9 cellular contexts compared by ENCODE assay signal in the genomic region with DNA sequence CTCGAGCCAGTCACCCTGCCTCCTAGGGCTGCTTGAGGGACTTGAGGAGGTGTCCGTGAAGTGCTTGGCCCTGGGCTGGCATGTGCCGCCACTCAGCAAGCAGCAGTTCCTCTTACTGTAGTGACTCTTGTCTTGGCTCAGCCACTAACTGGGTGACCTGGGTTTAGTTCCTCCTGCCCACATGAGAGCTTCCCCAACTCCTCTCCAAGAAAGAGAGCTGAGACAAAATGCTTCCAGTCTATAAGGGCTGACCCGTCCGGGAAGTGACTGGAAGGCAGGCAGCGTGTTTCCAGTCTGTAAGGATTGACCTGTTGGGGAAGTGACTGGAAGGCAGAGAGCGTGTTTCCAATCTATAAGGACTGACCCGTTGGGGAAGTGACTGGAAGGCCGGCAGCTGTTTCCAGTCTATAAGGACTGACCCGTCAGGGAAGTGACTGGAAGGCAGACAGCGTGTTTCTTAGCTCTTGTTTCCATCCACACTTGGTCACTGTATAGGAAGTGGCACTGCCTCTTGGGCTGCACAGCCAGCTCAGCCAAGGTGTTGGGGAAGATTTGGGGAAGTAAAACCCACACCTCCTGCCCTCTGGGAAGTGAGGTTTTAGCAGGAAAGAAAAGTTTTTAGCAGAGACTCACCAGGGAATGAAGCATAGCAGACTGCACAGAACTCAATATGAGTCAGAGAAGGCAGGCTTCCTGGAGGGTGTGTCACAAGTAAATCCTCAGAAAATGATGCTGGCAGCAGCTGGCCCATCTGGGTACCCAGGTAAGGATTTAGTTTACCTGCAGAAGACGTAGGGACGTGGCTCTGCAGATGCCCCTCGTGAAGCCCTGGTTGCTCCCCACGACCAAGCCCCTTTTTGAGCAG. TPM values are rescaled to one million over a fixed set of nuclear protein-coding genes. Genes with fewer than 3 reads are reported as not detected.
DNase-seq lines count a peak whose midpoint lies in the region; ATAC-seq and TF ChIP-seq lines count a peak whose summit lies in the region.
"Had no signal": no experiment of that assay in that cellular context is flagged by ENCODE, and none has a peak within 500 bp of the region (broad histone marks: within the 10 kb centered on the region; RNA-seq: fewer than 3 reads in every experiment).

No MANE protein-coding gene starts in this region.

- POLR2A ChIA-PET in PC-9 (lab: Charles Lee; ENCODE audit: unreplicated experiment) (interaction anchor here (0.7 kb wide), 1 partner anchor 909 kb away, joined by 3 read pairs; no protein-coding TSS in a partner anchor), WTC11 (lab: Charles Lee) (no interaction called here)

- no peak overlapping the region for H3K9ac ChIP-seq in neural progenitor cell

- H3K4me3 ChIP-seq in PC-9: no peak overlapping the region
- H3K4me3 ChIP-seq in neural progenitor cell: no peak overlapping the region

- H3K4me2 ChIP-seq in PC-9: 0 out of 2 replicates have a peak overlapping the region, but pooled peaks have one; percentile 5
- H3K4me2 ChIP-seq in neural progenitor cell: no peak overlapping the region

- H2AFZ ChIP-seq in PC-9 (no peak overlapping the region), neural progenitor cell (replicated peaks) (no peak overlapping the region)

- ATAC-seq in esophagus mucosa (peak; percentile 50), HG02884 (IDR thresholded peaks at IDR 0.05; ENCODE audit: unreplicated experiment) (no peak), WTC11 (no peak)

- H3K4me3 Mint-ChIP-seq in neural progenitor cell (no peak overlapping the region), WTC11 (no peak overlapping the region)

- DNase-seq in EL (peak; percentile 62), PC-9 (peak in 1 of 2 experiments; percentile 69), neural progenitor cell (ENCODE audit: low spot score) (no peak), WTC11 (ENCODE audit: low spot score) (no peak)
- DNase-seq in stimulated activated CD4-positive, alpha-beta T cell treated with anti-CD3 and anti-CD28 coated beads, Interleukin-1b, Interleukin-23, amount 100 ng/mL, for 48 hours: no peak
- no peak for DNase-seq in stimulated activated naive CD4-positive, alpha-beta T cell treated with Interleukin-2 at 50 U/mL for 16 hours (lab: John Stamatoyannopoulos, UW)

- CTCF ChIA-PET in PC-9 (lab: Charles Lee) (no interaction called here), WTC11 (lab: Charles Lee) (interaction anchor here (1.4 kb wide), 1 partner anchor 53 kb away, joined by 4 read pairs; no protein-coding TSS in a partner anchor)

- H3K27ac Mint-ChIP-seq in neural progenitor cell (peak overlapping the region; percentile 37), WTC11 (no peak overlapping the region)

- peaks cover 27% of the 10 kb centered on the region for H3F3A ChIP-seq in PC-9 (ENCODE audit: insufficient read depth, low read depth)
- no peaks in the 10 kb centered on the region for H3F3A ChIP-seq in neural progenitor cell (ENCODE audit: low read depth)

- H3K27ac ChIP-seq in PC-9 (peak overlapping the region; percentile 64), neural progenitor cell (no peak overlapping the region)
- H3K27ac ChIP-seq: VCaP had no signal

- H3K27me3 ChIP-seq in PC-9 (ENCODE audit: insufficient read depth, low read depth): no peaks in the 10 kb centered on the region
- no peaks in the 10 kb centered on the region for H3K27me3 ChIP-seq in neural progenitor cell

- H3K9me2 ChIP-seq in PC-9 (ENCODE audit: insufficient read depth): no peaks in the 10 kb centered on the region

- H3K4me1 ChIP-seq in PC-9 (replicated peaks; ENCODE audit: insufficient read depth) (peaks cover 48% of the 10 kb centered on the region), neural progenitor cell (no peaks in the 10 kb centered on the region)

- H4K20me1 ChIP-seq in PC-9 (ENCODE audit: insufficient read depth): no peaks in the 10 kb centered on the region
- H4K20me1 ChIP-seq in neural progenitor cell (ENCODE audit: low read depth): peaks cover 10% of the 10 kb centered on the region

- peaks cover 10% of the 10 kb centered on the region; the same call in 1 of the 2 replicates for H3K36me3 ChIP-seq in PC-9 (ENCODE audit: low read depth)
- no peaks in the 10 kb centered on the region for H3K36me3 ChIP-seq in neural progenitor cell

- H3K9me3 Mint-ChIP-seq in neural progenitor cell: no peaks in the 10 kb centered on the region
- H3K9me3 Mint-ChIP-seq in WTC11: no peaks in the 10 kb centered on the region

- H3K4me1 Mint-ChIP-seq in neural progenitor cell: no peaks in the 10 kb centered on the region
- no peaks in the 10 kb centered on the region for H3K4me1 Mint-ChIP-seq in WTC11

- TF ChIP-seq CTCF in PC-9 (conservative IDR thresholded peaks at IDR 0.05) (no peak), neural progenitor cell (IDR thresholded peaks at IDR 0.05) (no peak), WTC11 (IDR thresholded peaks at IDR 0.05) (no peak)

- H3K36me3 Mint-ChIP-seq in neural progenitor cell (peaks cover 33% of the 10 kb centered on the region), WTC11 (peaks cover 23% of the 10 kb centered on the region)

- no TSS peak for BruUV-seq in PC-9 (replicated peaks; lab: Mats Ljungman, UMichigan)

- H3K79me2 ChIP-seq in PC-9 (ENCODE audit: low read depth) (no peaks in the 10 kb centered on the region), neural progenitor cell (ENCODE audit: low read depth) (no peaks in the 10 kb centered on the region)

- H3K9me3 ChIP-seq in PC-9 (ENCODE audit: insufficient read depth, low read depth): no peaks in the 10 kb centered on the region
- no peaks in the 10 kb centered on the region for H3K9me3 ChIP-seq in neural progenitor cell (ENCODE audit: low read depth)

- H3K27me3 Mint-ChIP-seq in neural progenitor cell (ENCODE audit: insufficient read depth, low read depth) (peaks cover 5% of the 10 kb centered on the region), WTC11 (ENCODE audit: low read depth) (no peaks in the 10 kb centered on the region)

- intact Hi-C loops in PC-9 (cut with micrococcal nuclease; ENCODE audit: unreplicated experiment): no loop called here

TF ChIP-seq in WTC11, 78 proteins besides CTCF, POLR2A, EP300 and RAD21:
- TF ChIP-seq RORB (CRISPR knock-in tag; IDR thresholded peaks at IDR 0.05) (no peak), ZNF396 (CRISPR knock-in tag; IDR thresholded peaks at IDR 0.05; ENCODE audit: borderline replicate concordance) (no peak), ETV6 (CRISPR knock-in tag; IDR thresholded peaks at IDR 0.05) (no peak), GRHL2 (CRISPR knock-in tag; IDR thresholded peaks at IDR 0.05; ENCODE audit: insufficient replicate concordance, severe bottlenecking) (no peak), SMAD3 (CRISPR knock-in tag; IDR thresholded peaks at IDR 0.05; ENCODE audit: borderline replicate concordance) (no peak), GTF2I (CRISPR knock-in tag; conservative IDR thresholded peaks at IDR 0.05) (no peak), ATF1 (CRISPR knock-in tag; IDR thresholded peaks at IDR 0.05) (no peak)
- TF ChIP-seq, protein P1, sequence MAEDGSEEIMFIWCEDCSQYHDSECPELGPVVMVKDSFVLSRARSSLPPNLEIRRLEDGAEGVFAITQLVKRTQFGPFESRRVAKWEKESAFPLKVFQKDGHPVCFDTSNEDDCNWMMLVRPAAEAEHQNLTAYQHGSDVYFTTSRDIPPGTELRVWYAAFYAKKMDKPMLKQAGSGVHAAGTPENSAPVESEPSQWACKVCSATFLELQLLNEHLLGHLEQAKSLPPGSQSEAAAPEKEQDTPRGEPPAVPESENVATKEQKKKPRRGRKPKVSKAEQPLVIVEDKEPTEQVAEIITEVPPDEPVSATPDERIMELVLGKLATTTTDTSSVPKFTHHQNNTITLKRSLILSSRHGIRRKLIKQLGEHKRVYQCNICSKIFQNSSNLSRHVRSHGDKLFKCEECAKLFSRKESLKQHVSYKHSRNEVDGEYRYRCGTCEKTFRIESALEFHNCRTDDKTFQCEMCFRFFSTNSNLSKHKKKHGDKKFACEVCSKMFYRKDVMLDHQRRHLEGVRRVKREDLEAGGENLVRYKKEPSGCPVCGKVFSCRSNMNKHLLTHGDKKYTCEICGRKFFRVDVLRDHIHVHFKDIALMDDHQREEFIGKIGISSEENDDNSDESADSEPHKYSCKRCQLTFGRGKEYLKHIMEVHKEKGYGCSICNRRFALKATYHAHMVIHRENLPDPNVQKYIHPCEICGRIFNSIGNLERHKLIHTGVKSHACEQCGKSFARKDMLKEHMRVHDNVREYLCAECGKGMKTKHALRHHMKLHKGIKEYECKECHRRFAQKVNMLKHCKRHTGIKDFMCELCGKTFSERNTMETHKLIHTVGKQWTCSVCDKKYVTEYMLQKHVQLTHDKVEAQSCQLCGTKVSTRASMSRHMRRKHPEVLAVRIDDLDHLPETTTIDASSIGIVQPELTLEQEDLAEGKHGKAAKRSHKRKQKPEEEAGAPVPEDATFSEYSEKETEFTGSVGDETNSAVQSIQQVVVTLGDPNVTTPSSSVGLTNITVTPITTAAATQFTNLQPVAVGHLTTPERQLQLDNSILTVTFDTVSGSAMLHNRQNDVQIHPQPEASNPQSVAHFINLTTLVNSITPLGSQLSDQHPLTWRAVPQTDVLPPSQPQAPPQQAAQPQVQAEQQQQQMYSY (CRISPR knock-in tag; IDR thresholded peaks at IDR 0.05): no peak

RNA-seq across cellular contexts. Expression of a gene that starts 53.2 kb away (rescaled TPM):
- total RNA-seq in PC-9 (2021) (171 and 203 TPM in 2 replicates), esophagus mucosa (77.8 TPM), neural progenitor cell (ENCODE audit: low replicate concordance) (27.1 and 27.8 TPM in 2 replicates), WTC11 (2021) (80.9 to 91.4 TPM (median 89.9 TPM) in 3 replicates)
